ENCODE assay signal across 8 cellular contexts in genomic region chr5:131164931-131165727, GRCh38. TPM values are rescaled to one million over a fixed set of nuclear protein-coding genes. Genes with fewer than 3 reads are reported as not detected.
DNase-seq lines count a peak whose midpoint lies in the region; ATAC-seq and TF ChIP-seq lines count a peak whose summit lies in the region.

Gene HINT1, minus strand, starts transcription at chr5:131165256. Its CDS starts 51 bp downstream, at chr5:131165205.

- H2BK120ac ChIP-seq in neuronal stem cell (ENCODE audit: low read depth, low read length): no peak within 1 kb of the TSS

- no peaks in the 10 kb centered on the region for H3K79me1 ChIP-seq in neuronal stem cell (ENCODE audit: low read depth, low read length)

- H3K9me3 ChIP-seq in MM.1S (replicated peaks; ENCODE audit: insufficient read depth, low read length) (no peaks in the 10 kb centered on the region), neuronal stem cell (replicated peaks in 1 of 2; ENCODE audit: control insufficient read depth in 2 of 2, insufficient read depth in 1 of 2, low read depth in 1 of 2, low read length in 2 of 2) (peaks cover 0 to 2% of the 10 kb centered on the region in 2 donors)

- no peak within 1 kb of the TSS for H3K4ac ChIP-seq in neuronal stem cell (ENCODE audit: low read length)

- WGBS in neuronal stem cell (ENCODE audit: extremely low coverage in 2 of 2, insufficient read length in 2 of 2, insufficient replicate concordance in 1 of 2), 2 donors: no CpG with 5 or more reads among the region's 49 CpGs

- peak; percentile 86 for ATAC-seq in foreskin keratinocyte

- H3K4me2 ChIP-seq in MM.1S (ENCODE audit: low read depth, low read length) (peak within 1 kb of the TSS; percentile 89), neuronal stem cell (ENCODE audit: insufficient read depth, low read length, poor library complexity, severe bottlenecking) (peak within 1 kb of the TSS; percentile 64)

- no peak within 1 kb of the TSS for H2BK15ac ChIP-seq in neuronal stem cell (ENCODE audit: low read length)

- peak within 1 kb of the TSS; percentile 35 for H2AK5ac ChIP-seq in neuronal stem cell (ENCODE audit: low read depth, low read length)

- H3K27me3 ChIP-seq in MM.1S (replicated peaks; ENCODE audit: insufficient read depth, low read length): no peaks in the 10 kb centered on the region
- no peaks in the 10 kb centered on the region for H3K27me3 ChIP-seq in foreskin keratinocyte
- H3K27me3 ChIP-seq in neuronal stem cell (ENCODE audit: control insufficient read depth in 3 of 3, insufficient read depth in 3 of 3, low read depth in 1 of 3, low read length in 3 of 3): no peaks in the 10 kb centered on the region

- TF ChIP-seq CTCF in MM.1S (IDR thresholded peaks at IDR 0.05; ENCODE audit: low read length) (no peak), foreskin keratinocyte (conservative IDR thresholded peaks at IDR 0.05) (peak; percentile 57)

- DNase-seq in GF-D8 (lab: John Stamatoyannopoulos, UW) (peak; percentile 63), HCEC 1CT (peak; percentile 87), MM.1S (peak; percentile 95), SIG-M5 treated with dmso at 0.1 percent for 504 hours (lab: John Stamatoyannopoulos, UW; ENCODE audit: unreplicated experiment) (peak; percentile 89), foreskin keratinocyte (peak; percentile 64 to 82), neuronal stem cell (ENCODE audit: low spot score) (peak; percentile 88), substantia nigra (lab: John Stamatoyannopoulos, UW) (peak; percentile 30 to 94 (median 79))
- peak; percentile 87 for DNase-seq in activated gamma-delta T cell treated with anti-CD3 and anti-CD28 coated beads, Interleukin-2, amount 50 U/mL, for 16 hours (ENCODE audit: low read depth)

- H3K4me1 ChIP-seq in MM.1S (ENCODE audit: low read length) (peaks cover 11% of the 10 kb centered on the region; the same call in 1 of the 2 replicates), foreskin keratinocyte (peaks cover 4% of the 10 kb centered on the region), neuronal stem cell (ENCODE audit: control insufficient read depth in 2 of 2, insufficient read depth in 1 of 2, low read depth in 1 of 2, low read length in 2 of 2) (no peaks in the 10 kb centered on the region)

- H3F3A ChIP-seq in MM.1S (ENCODE audit: insufficient read depth, low read length): peaks cover 16% of the 10 kb centered on the region

- peak within 1 kb of the TSS; percentile 98 for H3K18ac ChIP-seq in neuronal stem cell (ENCODE audit: low read length)

- 0 out of 2 replicates have a peak, but pooled peaks cover 2% of the 10 kb centered on the region for H4K20me1 ChIP-seq in MM.1S (ENCODE audit: insufficient read depth, low read length)

- H4K91ac ChIP-seq in neuronal stem cell (ENCODE audit: low read depth, low read length, poor library complexity): no peak within 1 kb of the TSS

- peaks cover 47% of the 10 kb centered on the region for H3K79me2 ChIP-seq in MM.1S (ENCODE audit: low read length)

- peak within 1 kb of the TSS; percentile 71 for H3K23ac ChIP-seq in neuronal stem cell (ENCODE audit: low read depth, low read length, poor library complexity)

- peak within 1 kb of the TSS; percentile 74 for H3K27ac ChIP-seq in MM.1S (ENCODE audit: low read length)
- H3K27ac ChIP-seq in foreskin keratinocyte: peak within 1 kb of the TSS; percentile 92
- H3K27ac ChIP-seq in neuronal stem cell (replicated peaks; ENCODE audit: low read length): peak within 1 kb of the TSS; percentile 95
- peak within 1 kb of the TSS; percentile 96 for H3K27ac ChIP-seq in substantia nigra (ENCODE audit: low read depth, low read length, poor library complexity, severe bottlenecking)

- H3K36me3 ChIP-seq in MM.1S (replicated peaks; ENCODE audit: insufficient read depth, low read length): peaks cover 12% of the 10 kb centered on the region
- H3K36me3 ChIP-seq in neuronal stem cell (replicated peaks in 1 of 2; ENCODE audit: control insufficient read depth in 2 of 2, insufficient read depth in 2 of 2, low read length in 2 of 2): peaks cover 7 to 26% of the 10 kb centered on the region in 2 donors

- H2AFZ ChIP-seq in MM.1S (ENCODE audit: low read length) (peak within 1 kb of the TSS; percentile 93), neuronal stem cell (ENCODE audit: low read length) (peak within 1 kb of the TSS; percentile 96)

- no peak within 1 kb of the TSS for H4K8ac ChIP-seq in neuronal stem cell (ENCODE audit: low read depth, low read length)

- H3K9ac ChIP-seq in MM.1S (ENCODE audit: low read length) (peak within 1 kb of the TSS; percentile 77), neuronal stem cell (ENCODE audit: low read depth, low read length, poor library complexity) (peak within 1 kb of the TSS; percentile 95)

- peak within 1 kb of the TSS; percentile 72 for H2BK5ac ChIP-seq in neuronal stem cell (ENCODE audit: low read length)

- H3K9me2 ChIP-seq in MM.1S (replicated peaks; ENCODE audit: insufficient read depth, low read length): no peaks in the 10 kb centered on the region

- peak within 1 kb of the TSS; percentile 82 for H3K4me3 ChIP-seq in MM.1S (ENCODE audit: low read length)
- peak within 1 kb of the TSS; percentile 92 to 98 for H3K4me3 ChIP-seq in neuronal stem cell (ENCODE audit: low read length in 2 of 2)

- H3K14ac ChIP-seq in neuronal stem cell (ENCODE audit: low read length): peak within 1 kb of the TSS; percentile 98

- H2BK12ac ChIP-seq in neuronal stem cell (ENCODE audit: low read length): no peak within 1 kb of the TSS

RNA-seq across cellular contexts. Expression of gene HINT1, which starts in this region (rescaled TPM):
- 355 TPM in 2 replicates for total RNA-seq in foreskin keratinocyte
- 619 and 631 TPM in 2 replicates for polyA plus RNA-seq in foreskin keratinocyte
- 383 TPM for polyA plus RNA-seq in neuronal stem cell (2013, experiment 1 of 2)
- 390 TPM for polyA plus RNA-seq in neuronal stem cell (2013, experiment 2 of 2)

Comparison
In these comparisons a context has a peak if more than half of its experiments do, and no peak if none do; other contexts are left out.
1. Peak in every context shown above with its lines: DNase-seq, ATAC-seq, H3K4me3 ChIP-seq and H3K27ac ChIP-seq.